Comparison of ENCODE assay signal across 1 cellular context in the genomic region with DNA sequence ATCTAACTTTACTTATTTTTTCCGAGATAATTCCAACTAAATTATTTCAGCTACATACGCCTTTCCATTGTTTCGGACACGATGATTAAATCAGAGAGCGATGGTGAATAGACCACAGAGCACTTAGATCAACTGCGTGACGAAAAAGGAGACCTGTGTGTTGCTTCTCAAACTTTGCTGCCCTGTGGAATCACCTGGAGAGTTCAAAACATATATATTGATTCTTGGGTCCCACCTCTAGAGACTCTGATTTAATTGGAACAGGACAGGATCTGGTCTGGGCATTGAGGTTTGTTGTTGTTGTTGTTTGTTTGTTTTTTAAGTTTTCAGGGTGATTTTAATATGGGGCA.
TF ChIP-seq lines count a peak whose summit lies in the region.

No MANE protein-coding gene starts in this region.

TF ChIP-seq in WTC11, 78 proteins besides CTCF, POLR2A, EP300 and RAD21 (continued from another document):
- no peak for TF ChIP-seq MXD4 (CRISPR knock-in tag; IDR thresholded peaks at IDR 0.05; ENCODE audit: borderline replicate concordance)
